Comparison of ENCODE assay signal across 8 cellular contexts in genomic region chr22:37229805-37230672, GRCh38. TPM values are rescaled to one million over a fixed set of nuclear protein-coding genes. Genes with fewer than 3 reads are reported as not detected.
DNase-seq lines count a peak whose midpoint lies in the region; ATAC-seq and TF ChIP-seq lines count a peak whose summit lies in the region.

No MANE protein-coding gene starts in this region.

- 46% methylated on average over 7 of the region's 8 CpGs for WGBS in mesenchymal stem cell
- 40 to 67% (median 58%) methylated on average over 1 to 8 of the region's 8 CpGs for WGBS in stomach, 5 donors
- WGBS in testis, 2 donors = 52 to 61% methylated on average over 5 to 8 of the region's 8 CpGs

- H3K4me1 Mint-ChIP-seq in activated naive CD4-positive, alpha-beta T cell treated with anti-CD3 and anti-CD28 coated beads, Interleukin-2, amount 50 U/mL, for 24 hours = peaks cover 90% of the 10 kb centered on the region
- H3K4me1 Mint-ChIP-seq in type B pancreatic cell (ENCODE audit: unreplicated experiment) = no peaks in the 10 kb centered on the region

- no peak overlapping the region for H2BK5ac ChIP-seq in mesenchymal stem cell (ENCODE audit: low read depth, low read length, poor library complexity, severe bottlenecking)

- H2BK120ac ChIP-seq in mesenchymal stem cell (ENCODE audit: low read depth, low read length) = peak overlapping the region; percentile 11

- no peak for TF ChIP-seq EP300 in stomach (IDR thresholded peaks at IDR 0.05)

- peak; percentile 45 for DNase-seq in GM04504 (ENCODE audit: low read depth)
- DNase-seq in SW480 (ENCODE audit: low spot score) = peak; percentile 71
- peak; percentile 66 for DNase-seq in mesenchymal stem cell
- DNase-seq in stomach = peak; percentile 67
- no peak for DNase-seq in type B pancreatic cell (ENCODE audit: extremely low spot score, unreplicated experiment)
- no peak for DNase-seq in testis

- H3K4me3 Mint-ChIP-seq in activated naive CD4-positive, alpha-beta T cell treated with anti-CD3 and anti-CD28 coated beads, Interleukin-2, amount 50 U/mL, for 24 hours = peak overlapping the region; percentile 81
- H3K4me3 Mint-ChIP-seq in type B pancreatic cell = no peak overlapping the region

- no peak overlapping the region for H3K23ac ChIP-seq in mesenchymal stem cell (ENCODE audit: low read length in 2 of 2)

- H3K4me1 ChIP-seq in mesenchymal stem cell (ENCODE audit: control insufficient read depth, insufficient read depth, low read depth, low read length) = peaks cover 40% of the 10 kb centered on the region
- H3K4me1 ChIP-seq in stomach = peaks cover 0 to 61% (median 12%) of the 10 kb centered on the region in 4 donors
- H3K4me1 ChIP-seq in testis = peaks cover 25% of the 10 kb centered on the region

- H3K14ac ChIP-seq in mesenchymal stem cell (ENCODE audit: low read length in 2 of 2) = no peak overlapping the region

- H3K79me1 ChIP-seq in mesenchymal stem cell (replicated peaks; ENCODE audit: low read length, poor library complexity, severe bottlenecking) = peaks cover 12% of the 10 kb centered on the region

- intact Hi-C loops in stomach (cut with DNase I; ENCODE audit: low total_unique reads) (no loop called here), testis (cut with DNase I; ENCODE audit: low total_unique reads) (no loop called here)

- peaks cover 40% of the 10 kb centered on the region for H3K36me3 Mint-ChIP-seq in activated naive CD4-positive, alpha-beta T cell treated with anti-CD3 and anti-CD28 coated beads, Interleukin-2, amount 50 U/mL, for 24 hours
- H3K36me3 Mint-ChIP-seq in type B pancreatic cell = no peaks in the 10 kb centered on the region

- peak overlapping the region in 1 of 2 experiments; percentile 95 for H2BK12ac ChIP-seq in mesenchymal stem cell (ENCODE audit: low read length in 2 of 2)

- H3K4me3 ChIP-seq in mesenchymal stem cell (ENCODE audit: insufficient read depth in 1 of 2, low read depth in 1 of 2, low read length in 2 of 2) = no peak overlapping the region
- no peak overlapping the region for H3K4me3 ChIP-seq in stomach
- H3K4me3 ChIP-seq in testis = no peak overlapping the region

- H3K9ac ChIP-seq in mesenchymal stem cell (ENCODE audit: low read length) = no peak overlapping the region

- H3K18ac ChIP-seq in mesenchymal stem cell (ENCODE audit: low read depth in 1 of 2, low read length in 2 of 2) = peak overlapping the region; percentile 29 to 97

- H3K27me3 ChIP-seq in mesenchymal stem cell (ENCODE audit: control insufficient read depth in 1 of 2, insufficient read depth in 1 of 2, low read length in 2 of 2) (no peaks in the 10 kb centered on the region), stomach (peaks cover 0 to 51% (median 0%) of the 10 kb centered on the region in 3 donors), testis (no peaks in the 10 kb centered on the region)

- no peak overlapping the region for H4K8ac ChIP-seq in mesenchymal stem cell (ENCODE audit: low read length)

- H3K27ac Mint-ChIP-seq in activated naive CD4-positive, alpha-beta T cell treated with anti-CD3 and anti-CD28 coated beads, Interleukin-2, amount 50 U/mL, for 24 hours = peak overlapping the region; percentile 97
- H3K27ac Mint-ChIP-seq in type B pancreatic cell = no peak overlapping the region

- H3K36me3 ChIP-seq in mesenchymal stem cell (ENCODE audit: control insufficient read depth in 1 of 2, insufficient read depth in 2 of 2, low read depth in 1 of 2, low read length in 2 of 2) = peaks cover 10 to 48% of the 10 kb centered on the region in 2 experiments
- peaks cover 0 to 20% (median 4%) of the 10 kb centered on the region in 4 donors for H3K36me3 ChIP-seq in stomach
- no peaks in the 10 kb centered on the region for H3K36me3 ChIP-seq in testis (ENCODE audit: low read depth, missing control alignments)

- no peak for TF ChIP-seq POLR2A in stomach (IDR thresholded peaks at IDR 0.05)
- no peak for TF ChIP-seq POLR2A in testis (IDR thresholded peaks at IDR 0.05)

- H3K4ac ChIP-seq in mesenchymal stem cell (ENCODE audit: low read depth in 1 of 2, low read length in 2 of 2) = peak overlapping the region; percentile 3 to 74

- H2AFZ ChIP-seq in mesenchymal stem cell (ENCODE audit: low read depth, low read length) = no peak overlapping the region

- H4K91ac ChIP-seq in mesenchymal stem cell (ENCODE audit: low read length) = peak overlapping the region; percentile 97

- TF ChIP-seq CTCF in stomach (IDR thresholded peaks at IDR 0.05) (no peak), type B pancreatic cell (conservative IDR thresholded peaks at IDR 0.05) (no peak), testis (IDR thresholded peaks at IDR 0.05) (no peak)

- H2BK15ac ChIP-seq in mesenchymal stem cell (ENCODE audit: low read depth, poor library complexity, severe bottlenecking) = peak overlapping the region; percentile 39

- H3K4me2 ChIP-seq in mesenchymal stem cell (ENCODE audit: low read length, poor library complexity, severe bottlenecking) = no peak overlapping the region

- no peak overlapping the region for H3K27ac ChIP-seq in mesenchymal stem cell (ENCODE audit: low read length, poor library complexity, severe bottlenecking)
- H3K27ac ChIP-seq in stomach = peak overlapping the region; percentile 5 to 87 (median 76)
- H3K27ac ChIP-seq in testis = no peak overlapping the region

- H3K9me3 ChIP-seq in mesenchymal stem cell (ENCODE audit: control insufficient read depth, low read length) (no peaks in the 10 kb centered on the region), stomach (no peaks in the 10 kb centered on the region), testis (no peaks in the 10 kb centered on the region)

- H3K9me3 Mint-ChIP-seq in activated naive CD4-positive, alpha-beta T cell treated with anti-CD3 and anti-CD28 coated beads, Interleukin-2, amount 50 U/mL, for 24 hours = no peaks in the 10 kb centered on the region
- H3K9me3 Mint-ChIP-seq in type B pancreatic cell = no peaks in the 10 kb centered on the region

- no peaks in the 10 kb centered on the region for H3K27me3 Mint-ChIP-seq in activated naive CD4-positive, alpha-beta T cell treated with anti-CD3 and anti-CD28 coated beads, Interleukin-2, amount 50 U/mL, for 24 hours
- peaks cover 15% of the 10 kb centered on the region for H3K27me3 Mint-ChIP-seq in type B pancreatic cell

- H2AK5ac ChIP-seq in mesenchymal stem cell (ENCODE audit: low read length, severe bottlenecking) = peak overlapping the region; percentile 1

- peak; percentile 64 for ATAC-seq in HG03066 (IDR thresholded peaks at IDR 0.05; ENCODE audit: low read depth, unreplicated experiment)

RNA-seq across cellular contexts. Expression of gene RAC2, which starts 14.0 kb away (rescaled TPM):
- 121 TPM for polyA plus RNA-seq in mesenchymal stem cell (2013, experiment 1 of 2)
- polyA plus RNA-seq in mesenchymal stem cell (2013, experiment 2 of 2) = 117 TPM
- total RNA-seq in stomach (10 to 100 TPM in 3 of 5 donors, 1 to 10 TPM in 2; 1.8 to 50.4 (median 14.2) TPM), type B pancreatic cell (ENCODE audit: low replicate concordance) (0.24 and 1.2 TPM in 2 replicates), testis (10 to 100 TPM in 1 of 2 donors, 1 to 10 TPM in 1; 1.2 to 10.7 TPM)
- polyA plus RNA-seq in stomach (10 to 100 TPM; 17.6 to 23.8 (median 22.8) TPM), testis (ENCODE audit: insufficient read depth, low read depth, low replicate concordance) (15.5 TPM)

RNA-seq across cellular contexts. Expression of gene SSTR3, which starts 17.8 kb away (rescaled TPM):
- polyA plus RNA-seq in mesenchymal stem cell (2013, experiment 1 of 2) = not detected
- not detected for polyA plus RNA-seq in mesenchymal stem cell (2013, experiment 2 of 2)
- total RNA-seq in stomach (under 1 TPM in 1 of 5 donors, not detected in 4; 0.37 TPM), type B pancreatic cell (ENCODE audit: low replicate concordance) (2.4 and 3.4 TPM in 2 replicates), testis (10 to 100 TPM; 40.1 to 54.4 TPM)
- polyA plus RNA-seq in stomach (under 1 TPM in 2 of 3 donors, not detected in 1; 0.05 to 0.12 TPM), testis (ENCODE audit: insufficient read depth, low read depth, low replicate concordance) (26.8 TPM)

RNA-seq across cellular contexts. Expression of gene C1QTNF6, which starts 42.0 kb away (rescaled TPM):
- polyA plus RNA-seq in mesenchymal stem cell (2013, experiment 1 of 2) = 38.2 TPM
- 37.9 TPM for polyA plus RNA-seq in mesenchymal stem cell (2013, experiment 2 of 2)
- total RNA-seq in stomach (10 to 100 TPM in 1 of 5 donors, 1 to 10 TPM in 2, under 1 TPM in 1, not detected in 1; 0.45 to 10.4 (median 3.0) TPM), type B pancreatic cell (ENCODE audit: low replicate concordance) (23.2 and 26.2 TPM in 2 replicates), testis (10 to 100 TPM; 12.6 to 14.8 TPM)
- polyA plus RNA-seq in stomach (1 to 10 TPM; 2.3 to 4.5 (median 4.1) TPM), testis (ENCODE audit: insufficient read depth, low read depth, low replicate concordance) (15.0 TPM)

RNA-seq across cellular contexts. Expression of gene CYTH4, which starts 52.3 kb away (rescaled TPM):
- 0.65 TPM for polyA plus RNA-seq in mesenchymal stem cell (2013, experiment 1 of 2)
- 0.41 TPM for polyA plus RNA-seq in mesenchymal stem cell (2013, experiment 2 of 2)
- 10 to 100 TPM in 2 of 5 donors, 1 to 10 TPM in 2, not detected in 1; 4.2 to 77.0 (median 12.5) TPM for total RNA-seq in stomach
- 1 to 10 TPM; 1.9 to 6.0 (median 5.0) TPM for polyA plus RNA-seq in stomach
- total RNA-seq in type B pancreatic cell (ENCODE audit: low replicate concordance) = not detected in 2 replicates
- total RNA-seq in testis = 1 to 10 TPM; 2.7 to 7.2 TPM
- 6.8 TPM for polyA plus RNA-seq in testis (ENCODE audit: insufficient read depth, low read depth, low replicate concordance)

Comparison
In these comparisons a context has a peak if more than half of its experiments do, and no peak if none do; other contexts are left out.
1. DNase-seq: peak in GM04504 (single experiment), SW480 (single experiment), mesenchymal stem cell (single experiment) and stomach (single experiment); none in type B pancreatic cell (single experiment) and testis (single experiment).
2. H3K27ac ChIP-seq: peak in stomach (5 of 5); none in mesenchymal stem cell (single experiment) and testis (0 of 2).